Comparison of ENCODE assay signal across 10 cellular contexts in the genomic region with DNA sequence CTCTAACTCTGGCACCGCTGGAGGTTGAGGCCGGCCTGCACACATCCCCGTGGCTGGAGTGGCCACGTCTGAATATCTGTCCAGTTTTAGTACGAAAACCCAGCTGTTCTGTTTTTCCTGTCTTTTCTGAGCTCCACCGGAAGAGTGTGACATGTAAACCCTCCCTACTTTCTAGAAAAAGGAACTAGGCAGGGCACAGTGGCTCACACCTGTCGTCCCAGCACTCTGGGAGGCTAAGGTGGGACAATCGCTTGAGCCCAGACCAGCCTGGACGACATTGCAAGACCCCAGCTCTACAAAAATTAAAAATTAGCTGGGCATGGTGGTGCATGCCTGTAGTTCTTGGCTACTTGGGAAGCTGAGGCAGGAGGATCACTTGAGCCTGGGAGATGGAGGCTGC. TPM values are rescaled to one million over a fixed set of nuclear protein-coding genes. Genes with fewer than 3 reads are reported as not detected.
DNase-seq lines count a peak whose midpoint lies in the region; ATAC-seq, FAIRE-seq and TF ChIP-seq lines count a peak whose summit lies in the region.
"Had no signal": no experiment of that assay in that cellular context is flagged by ENCODE, and none has a peak within 500 bp of the region (broad histone marks: within the 10 kb centered on the region; RNA-seq: fewer than 3 reads in every experiment).

No MANE protein-coding gene starts in this region.

- H2AFZ ChIP-seq in HepG2 (ENCODE audit: low read length): no peak overlapping the region

- no peaks in the 10 kb centered on the region for H3K9me3 ChIP-seq in liver (ENCODE audit: control insufficient read depth in 4 of 4, low read length in 3 of 4)
- H3K9me3 ChIP-seq in HepG2 (ENCODE audit: low read length): no peaks in the 10 kb centered on the region
- H3K9me3 ChIP-seq in SJCRH30 (replicated peaks): no peaks in the 10 kb centered on the region

- no peak for TF ChIP-seq POLR2A in HepG2 (IDR thresholded peaks at IDR 0.05; ENCODE audit: insufficient read depth in 1 of 2, low read depth in 2 of 2, low read length in 2 of 2)

- H3K27ac ChIP-seq in liver (ENCODE audit: low read depth in 1 of 2, low read length in 2 of 2) (peak overlapping the region; percentile 58 to 78), HepG2 (ENCODE audit: extremely low read length, insufficient read depth, low read length) (no peak overlapping the region), SJCRH30 (no peak overlapping the region)

- POLR2A ChIA-PET in HepG2 (lab: Yijun Ruan, JAX): no interaction called here

- TF ChIP-seq CTCF in liver (IDR thresholded peaks at IDR 0.05; ENCODE audit: low read depth, low read length, missing input control) (no peak), HepG2 (CRISPR knock-in tag; IDR thresholded peaks at IDR 0.05) (no peak)

- H3K36me3 Mint-ChIP-seq in T-helper 1 cell treated with Interleukin-12 subunit alpha and Interleukin-12 subunit beta and Interleukin-4 antibody, amounts not matched to agents 30 μg/mL and 1 μg/mL, for 36 hours (ENCODE audit: low read depth): no peaks in the 10 kb centered on the region
- no peaks in the 10 kb centered on the region for H3K36me3 Mint-ChIP-seq in immature natural killer cell

- in situ Hi-C loops in HepG2 (cut with HindIII; ENCODE audit: extremely low pct_ligation_motif_present, low pct_unique_long_range_greater_than_20kb): no loop called here

- intact Hi-C loops in HepG2 (cut with micrococcal nuclease; ENCODE audit: unreplicated experiment): no loop called here

- no peak overlapping the region for H3K4me3 ChIP-seq in liver (ENCODE audit: low read depth in 1 of 3, low read length in 3 of 3)
- no peak overlapping the region for H3K4me3 ChIP-seq in HepG2 (replicated peaks in 1 of 3; ENCODE audit: insufficient read depth in 1 of 3, low read depth in 2 of 3, low read length in 3 of 3)
- no peak overlapping the region for H3K4me3 ChIP-seq in SJCRH30

- peaks cover 22 to 39% (median 31%) of the 10 kb centered on the region in 4 donors for H3K4me1 ChIP-seq in liver (ENCODE audit: control insufficient read depth in 4 of 4, insufficient read depth in 4 of 4, low read length in 3 of 4)
- H3K4me1 ChIP-seq in HepG2 (ENCODE audit: insufficient read depth, low read length): peaks cover 33% of the 10 kb centered on the region
- H3K4me1 ChIP-seq in SJCRH30: no peaks in the 10 kb centered on the region

- no peak for TF ChIP-seq EP300 in HepG2 (IDR thresholded peaks at IDR 0.05; ENCODE audit: low read depth in 2 of 2, low read length in 2 of 2)
- TF ChIP-seq EP300 in HepG2 (CRISPR knock-in tag; IDR thresholded peaks at IDR 0.05; ENCODE audit: borderline replicate concordance): no peak

- H3K36me3 ChIP-seq in liver (ENCODE audit: control insufficient read depth in 4 of 4, insufficient read depth in 3 of 4, low read depth in 1 of 4, low read length in 3 of 4): no peaks in the 10 kb centered on the region
- no peaks in the 10 kb centered on the region for H3K36me3 ChIP-seq in HepG2 (replicated peaks in 1 of 2; ENCODE audit: control insufficient read depth in 1 of 2, insufficient read depth in 2 of 2, low read length in 2 of 2)
- no peaks in the 10 kb centered on the region for H3K36me3 ChIP-seq in SJCRH30

- peak overlapping the region; percentile 75 for H3K4me3 Mint-ChIP-seq in T-helper 1 cell treated with Interleukin-12 subunit alpha and Interleukin-12 subunit beta and Interleukin-4 antibody, amounts not matched to agents 30 μg/mL and 1 μg/mL, for 36 hours
- peak overlapping the region; percentile 66 to 78 (median 73) for H3K4me3 Mint-ChIP-seq in immature natural killer cell

- H3K9ac ChIP-seq in liver (ENCODE audit: low read depth in 1 of 2, low read length in 2 of 2) (no peak overlapping the region), HepG2 (ENCODE audit: insufficient read depth, low read depth, low read length) (no peak overlapping the region)

- no peak overlapping the region for H3K4me2 ChIP-seq in HepG2 (ENCODE audit: low read depth, low read length)

- H3K79me2 ChIP-seq in HepG2 (ENCODE audit: insufficient read depth, low read length): no peaks in the 10 kb centered on the region

- H3K4me1 Mint-ChIP-seq in T-helper 1 cell treated with Interleukin-12 subunit alpha and Interleukin-12 subunit beta and Interleukin-4 antibody, amounts not matched to agents 30 μg/mL and 1 μg/mL, for 36 hours (ENCODE audit: low read depth): peaks cover 34% of the 10 kb centered on the region
- peaks cover 64 to 70% of the 10 kb centered on the region in 2 donors for H3K4me1 Mint-ChIP-seq in immature natural killer cell

- ATAC-seq in HepG2: no peak

- no peak for DNase-seq in HepG2 (ENCODE audit: low spot score)
- DNase-seq in immature natural killer cell: no peak
- DNase-seq in NCI-H1417 (lab: John Stamatoyannopoulos, UW): no peak
- DNase-seq in NAMALWA (ENCODE audit: low spot score): no peak
- DNase-seq in COLO668 (lab: John Stamatoyannopoulos, UW; ENCODE audit: unreplicated experiment): no peak
- no peak for DNase-seq in SJCRH30
- DNase-seq: NCI-H510A treated with DMSO at 0.1 percent for 48 hours, SW 1271 had no signal

- CTCF ChIA-PET in HepG2 (lab: Yijun Ruan, JAX; ENCODE audit: low intra/inter-chr PET ratio, low total read pairs): no interaction called here

- H3K9me3 Mint-ChIP-seq in T-helper 1 cell treated with Interleukin-12 subunit alpha and Interleukin-12 subunit beta and Interleukin-4 antibody, amounts not matched to agents 30 μg/mL and 1 μg/mL, for 36 hours: no peaks in the 10 kb centered on the region
- no peaks in the 10 kb centered on the region for H3K9me3 Mint-ChIP-seq in immature natural killer cell

- WGBS in liver: 82% methylated on average over 9 of the region's 9 CpGs
- WGBS in HepG2 (ENCODE audit: low lambda C conversion rate): 69% methylated on average over 9 of the region's 9 CpGs

- no peak for TF ChIP-seq RAD21 in liver (IDR thresholded peaks at IDR 0.05)
- TF ChIP-seq RAD21 in HepG2 (CRISPR knock-in tag; IDR thresholded peaks at IDR 0.05): no peak

- no peaks in the 10 kb centered on the region for H4K20me1 ChIP-seq in HepG2 (ENCODE audit: insufficient read depth, low read length)

- BruUV-seq in HepG2 (replicated peaks; lab: Mats Ljungman, UMichigan): no TSS peak

- H3K27me3 ChIP-seq in liver (ENCODE audit: control insufficient read depth in 4 of 4, insufficient read depth in 4 of 4, low read length in 3 of 4): no peaks in the 10 kb centered on the region
- H3K27me3 ChIP-seq in HepG2 (ENCODE audit: control insufficient read depth in 1 of 2, insufficient read depth in 2 of 2, low read length in 2 of 2): peaks cover 0 to 2% of the 10 kb centered on the region in 2 experiments; a peak in 3 of 5 replicates
- no peaks in the 10 kb centered on the region for H3K27me3 ChIP-seq in SJCRH30

- no peaks in the 10 kb centered on the region for H3K27me3 Mint-ChIP-seq in T-helper 1 cell treated with Interleukin-12 subunit alpha and Interleukin-12 subunit beta and Interleukin-4 antibody, amounts not matched to agents 30 μg/mL and 1 μg/mL, for 36 hours (ENCODE audit: low read depth)
- H3K27me3 Mint-ChIP-seq in immature natural killer cell (ENCODE audit: low read depth in 3 of 3): peaks cover 0 to 15% (median 4%) of the 10 kb centered on the region in 3 donors

- H3K27ac Mint-ChIP-seq in T-helper 1 cell treated with Interleukin-12 subunit alpha and Interleukin-12 subunit beta and Interleukin-4 antibody, amounts not matched to agents 30 μg/mL and 1 μg/mL, for 36 hours: peak overlapping the region; percentile 92
- peak overlapping the region; percentile 89 to 97 (median 94) for H3K27ac Mint-ChIP-seq in immature natural killer cell

- FAIRE-seq in HepG2 (lab: Jason Lieb, UNC): no peak

RNA-seq across cellular contexts. Expression of gene PHYKPL, which starts 8.2 kb away (rescaled TPM):
- 100 to 1,000 TPM in 1 of 2 donors, 10 to 100 TPM in 1; 25.6 to 103 TPM for total RNA-seq in liver
- 10 to 100 TPM; 38.3 to 51.7 TPM for polyA plus RNA-seq in liver
- 6.5 and 18.0 TPM in 2 replicates for total RNA-seq in HepG2 (2016; rRNA removed; fragmentation: Illumina TruSeq; extraction: Trizol)
- 9.3 and 10.3 TPM in 2 replicates for total RNA-seq in HepG2 (2016; cell fraction: cytosol; rRNA removed; fragmentation: Illumina TruSeq; extraction: Trizol; ENCODE audit: low read depth)
- total RNA-seq in HepG2 (2016; cell fraction: insoluble cytoplasmic fraction; rRNA removed; fragmentation: Illumina TruSeq; extraction: Trizol): 6.3 and 18.2 TPM in 2 replicates
- 12.3 and 14.3 TPM in 2 replicates for total RNA-seq in HepG2 (2016; cell fraction: membrane; rRNA removed; fragmentation: Illumina TruSeq; extraction: Trizol)
- total RNA-seq in HepG2 (2016; cell fraction: nucleus; rRNA removed; fragmentation: Illumina TruSeq; extraction: Trizol): 28.0 and 31.5 TPM in 2 replicates
- polyA plus RNA-seq in HepG2 (2011; rRNA removed): 78.6 and 94.3 TPM in 2 replicates
- 35.8 and 36.7 TPM in 2 replicates for polyA plus RNA-seq in HepG2 (2011; cell fraction: cytosol; rRNA removed)
- polyA plus RNA-seq in HepG2 (2011; cell fraction: nucleus; rRNA removed): 312 and 345 TPM in 2 replicates
- 25.4 and 34.0 TPM in 2 replicates for polyA plus RNA-seq in HepG2 (2012)
- 6.9 and 8.7 TPM in 2 replicates for polyA plus RNA-seq in HepG2 (2016; cell fraction: cytosol; fragmentation: Illumina TruSeq; extraction: Trizol; ENCODE audit: low read depth)
- polyA plus RNA-seq in HepG2 (2016; cell fraction: insoluble cytoplasmic fraction; fragmentation: Illumina TruSeq; extraction: Trizol; ENCODE audit: low read depth): 6.1 and 7.0 TPM in 2 replicates
- polyA plus RNA-seq in HepG2 (2016; cell fraction: membrane; fragmentation: Illumina TruSeq; extraction: Trizol; ENCODE audit: low read depth): 9.0 and 11.2 TPM in 2 replicates
- polyA plus RNA-seq in HepG2 (2016; cell fraction: nucleus; fragmentation: Illumina TruSeq; extraction: Trizol; ENCODE audit: insufficient read depth, low read depth): 47.5 and 57.4 TPM in 2 replicates
- polyA minus RNA-seq in HepG2 (2011; rRNA and poly(A)+ RNA removed; ENCODE audit: low replicate concordance): 97.9 and 139 TPM in 2 replicates
- polyA minus RNA-seq in HepG2 (2011; cell fraction: cytosol; rRNA and poly(A)+ RNA removed): 10.3 and 11.5 TPM in 2 replicates
- 134 and 154 TPM in 2 replicates for polyA minus RNA-seq in HepG2 (2011; cell fraction: nucleus; rRNA and poly(A)+ RNA removed)
- polyA plus RNA-seq in immature natural killer cell: 10 to 100 TPM; 28.2 to 44.1 (median 33.3) TPM
- total RNA-seq in SJCRH30 (2014; rRNA removed; shearing (Covaris generic)): 16.0 and 21.2 TPM in 2 replicates

RNA-seq across cellular contexts. Expression of gene HNRNPAB, which starts 36.4 kb away (rescaled TPM):
- 10 to 100 TPM; 41.4 to 59.4 TPM for total RNA-seq in liver
- polyA plus RNA-seq in liver: 10 to 100 TPM; 33.7 to 66.3 TPM
- total RNA-seq in HepG2 (2016; rRNA removed; fragmentation: Illumina TruSeq; extraction: Trizol): 111 and 132 TPM in 2 replicates
- 12.0 and 13.3 TPM in 2 replicates for total RNA-seq in HepG2 (2016; cell fraction: cytosol; rRNA removed; fragmentation: Illumina TruSeq; extraction: Trizol; ENCODE audit: low read depth)
- total RNA-seq in HepG2 (2016; cell fraction: insoluble cytoplasmic fraction; rRNA removed; fragmentation: Illumina TruSeq; extraction: Trizol): 110 and 122 TPM in 2 replicates
- total RNA-seq in HepG2 (2016; cell fraction: membrane; rRNA removed; fragmentation: Illumina TruSeq; extraction: Trizol): 37.5 and 44.0 TPM in 2 replicates
- total RNA-seq in HepG2 (2016; cell fraction: nucleus; rRNA removed; fragmentation: Illumina TruSeq; extraction: Trizol): 54.8 and 64.8 TPM in 2 replicates
- 46.1 and 62.6 TPM in 2 replicates for polyA plus RNA-seq in HepG2 (2011; rRNA removed)
- 52.5 and 54.6 TPM in 2 replicates for polyA plus RNA-seq in HepG2 (2011; cell fraction: cytosol; rRNA removed)
- 28.6 and 30.1 TPM in 2 replicates for polyA plus RNA-seq in HepG2 (2011; cell fraction: nucleus; rRNA removed)
- 55.4 and 68.0 TPM in 2 replicates for polyA plus RNA-seq in HepG2 (2012)
- 12.0 and 13.6 TPM in 2 replicates for polyA plus RNA-seq in HepG2 (2016; cell fraction: cytosol; fragmentation: Illumina TruSeq; extraction: Trizol; ENCODE audit: low read depth)
- polyA plus RNA-seq in HepG2 (2016; cell fraction: insoluble cytoplasmic fraction; fragmentation: Illumina TruSeq; extraction: Trizol; ENCODE audit: low read depth): 241 and 256 TPM in 2 replicates
- polyA plus RNA-seq in HepG2 (2016; cell fraction: membrane; fragmentation: Illumina TruSeq; extraction: Trizol; ENCODE audit: low read depth): 36.3 and 40.6 TPM in 2 replicates
- polyA plus RNA-seq in HepG2 (2016; cell fraction: nucleus; fragmentation: Illumina TruSeq; extraction: Trizol; ENCODE audit: insufficient read depth, low read depth): 151 and 157 TPM in 2 replicates
- 17.1 and 71.1 TPM in 2 replicates for polyA minus RNA-seq in HepG2 (2011; rRNA and poly(A)+ RNA removed; ENCODE audit: low replicate concordance)
- polyA minus RNA-seq in HepG2 (2011; cell fraction: cytosol; rRNA and poly(A)+ RNA removed): 15.4 and 24.9 TPM in 2 replicates
- polyA minus RNA-seq in HepG2 (2011; cell fraction: nucleus; rRNA and poly(A)+ RNA removed): 26.0 and 31.3 TPM in 2 replicates
- polyA plus RNA-seq in immature natural killer cell: 100 to 1,000 TPM in 1 of 3 donors, 10 to 100 TPM in 2; 34.4 to 126 (median 62.9) TPM
- total RNA-seq in SJCRH30 (2014; rRNA removed; shearing (Covaris generic)): 244 and 266 TPM in 2 replicates

RNA-seq across cellular contexts. Expression of gene GMCL2, which starts 53.6 kb away (rescaled TPM):
- total RNA-seq in liver (not detected), HepG2 (2016; rRNA removed; fragmentation: Illumina TruSeq; extraction: Trizol) (not detected in 2 replicates)
- polyA plus RNA-seq in liver (not detected), HepG2 (2011; rRNA removed) (0.03 TPM in 1 of 2 replicates, not detected in the other), immature natural killer cell (not detected)
- total RNA-seq in HepG2 (2016; cell fraction: cytosol; rRNA removed; fragmentation: Illumina TruSeq; extraction: Trizol; ENCODE audit: low read depth): not detected in 2 replicates
- not detected in 2 replicates for total RNA-seq in HepG2 (2016; cell fraction: insoluble cytoplasmic fraction; rRNA removed; fragmentation: Illumina TruSeq; extraction: Trizol)
- not detected in 2 replicates for total RNA-seq in HepG2 (2016; cell fraction: membrane; rRNA removed; fragmentation: Illumina TruSeq; extraction: Trizol)
- total RNA-seq in HepG2 (2016; cell fraction: nucleus; rRNA removed; fragmentation: Illumina TruSeq; extraction: Trizol): not detected in 2 replicates
- not detected in 2 replicates for polyA plus RNA-seq in HepG2 (2011; cell fraction: cytosol; rRNA removed)
- polyA plus RNA-seq in HepG2 (2011; cell fraction: nucleus; rRNA removed): not detected in 2 replicates
- polyA plus RNA-seq in HepG2 (2012): 0.05 TPM in 1 of 2 replicates, not detected in the other
- not detected in 2 replicates for polyA plus RNA-seq in HepG2 (2016; cell fraction: cytosol; fragmentation: Illumina TruSeq; extraction: Trizol; ENCODE audit: low read depth)
- polyA plus RNA-seq in HepG2 (2016; cell fraction: insoluble cytoplasmic fraction; fragmentation: Illumina TruSeq; extraction: Trizol; ENCODE audit: low read depth): not detected in 2 replicates
- not detected in 2 replicates for polyA plus RNA-seq in HepG2 (2016; cell fraction: membrane; fragmentation: Illumina TruSeq; extraction: Trizol; ENCODE audit: low read depth)
- not detected in 2 replicates for polyA plus RNA-seq in HepG2 (2016; cell fraction: nucleus; fragmentation: Illumina TruSeq; extraction: Trizol; ENCODE audit: insufficient read depth, low read depth)
- polyA minus RNA-seq in HepG2 (2011; rRNA and poly(A)+ RNA removed; ENCODE audit: low replicate concordance): not detected in 2 replicates
- not detected in 2 replicates for polyA minus RNA-seq in HepG2 (2011; cell fraction: cytosol; rRNA and poly(A)+ RNA removed)
- polyA minus RNA-seq in HepG2 (2011; cell fraction: nucleus; rRNA and poly(A)+ RNA removed): not detected in 2 replicates
- total RNA-seq in SJCRH30 (2014; rRNA removed; shearing (Covaris generic)): not detected in 2 replicates

Comparison
In these comparisons a context has a peak if more than half of its experiments do, and no peak if none do; other contexts are left out.
1. H3K27ac ChIP-seq: peak in liver (2 of 2); none in HepG2 (single experiment) and SJCRH30 (single experiment).